Comparison of ENCODE assay signal across 11 cellular contexts in genomic region chr16:48596326-48596725, GRCh38. TPM values are rescaled to one million over a fixed set of nuclear protein-coding genes. Genes with fewer than 3 reads are reported as not detected.
DNase-seq lines count a peak whose midpoint lies in the region; ATAC-seq and TF ChIP-seq lines count a peak whose summit lies in the region.
"Had no signal": no experiment of that assay in that cellular context is flagged by ENCODE, and none has a peak within 500 bp of the region (broad histone marks: within the 10 kb centered on the region; RNA-seq: fewer than 3 reads in every experiment).

No MANE protein-coding gene starts in this region.

- no peaks in the 10 kb centered on the region for H3K9me3 ChIP-seq in CD8-positive, alpha-beta memory T cell (ENCODE audit: low read length)
- H3K9me3 ChIP-seq in Peyer's patch: peaks cover 0 to 3% (median 0%) of the 10 kb centered on the region in 4 donors

- TF ChIP-seq POLR2A in Peyer's patch (IDR thresholded peaks at IDR 0.05): no peak

- H3K27ac Mint-ChIP-seq in CD8-positive, alpha-beta memory T cell: peak overlapping the region; percentile 31 to 84 (median 58)
- H3K27ac Mint-ChIP-seq in activated naive CD8-positive, alpha-beta T cell treated with anti-CD3 and anti-CD28 coated beads, Interleukin-2, amount 50 U/mL, for 24 hours: peak overlapping the region; percentile 74
- H3K27ac Mint-ChIP-seq: GM23338, WTC11 had no signal

- H3K36me3 Mint-ChIP-seq in CD8-positive, alpha-beta memory T cell: peaks cover 4 to 14% (median 12%) of the 10 kb centered on the region in 3 donors
- peaks cover 44% of the 10 kb centered on the region for H3K36me3 Mint-ChIP-seq in activated naive CD8-positive, alpha-beta T cell treated with anti-CD3 and anti-CD28 coated beads, Interleukin-2, amount 50 U/mL, for 24 hours (ENCODE audit: low read depth)

- no peaks in the 10 kb centered on the region for H3K36me3 ChIP-seq in CD8-positive, alpha-beta memory T cell (ENCODE audit: insufficient read depth, low read length)
- no peaks in the 10 kb centered on the region for H3K36me3 ChIP-seq in Peyer's patch

- CTCF ChIA-PET in CD8-positive, alpha-beta memory T cell (lab: Charles Lee): interaction anchor here (1.3 kb wide), 1 partner anchor 27 kb away, joined by 4 read pairs; no protein-coding TSS in a partner anchor

- peaks cover 62 to 80% (median 77%) of the 10 kb centered on the region in 3 donors for H3K4me1 Mint-ChIP-seq in CD8-positive, alpha-beta memory T cell
- peaks cover 63% of the 10 kb centered on the region for H3K4me1 Mint-ChIP-seq in activated naive CD8-positive, alpha-beta T cell treated with anti-CD3 and anti-CD28 coated beads, Interleukin-2, amount 50 U/mL, for 24 hours

- peak overlapping the region; percentile 6 to 82 (median 40) for H3K4me3 Mint-ChIP-seq in CD8-positive, alpha-beta memory T cell
- peak overlapping the region; percentile 45 for H3K4me3 Mint-ChIP-seq in activated naive CD8-positive, alpha-beta T cell treated with anti-CD3 and anti-CD28 coated beads, Interleukin-2, amount 50 U/mL, for 24 hours
- H3K4me3 Mint-ChIP-seq: GM23338, WTC11 had no signal

- POLR2A ChIA-PET in CD8-positive, alpha-beta memory T cell (lab: Charles Lee): interaction anchor here (0.6 kb wide), 1 partner anchor 12 kb away, joined by 3 read pairs; no protein-coding TSS in a partner anchor

- H3K27me3 ChIP-seq in CD8-positive, alpha-beta memory T cell (ENCODE audit: insufficient read depth, low read length, poor library complexity, severe bottlenecking): no peaks in the 10 kb centered on the region
- H3K27me3 ChIP-seq in Peyer's patch: no peaks in the 10 kb centered on the region

- H3K9me3 Mint-ChIP-seq in CD8-positive, alpha-beta memory T cell: peaks cover 4 to 11% (median 6%) of the 10 kb centered on the region in 5 donors
- peaks cover 13% of the 10 kb centered on the region for H3K9me3 Mint-ChIP-seq in activated naive CD8-positive, alpha-beta T cell treated with anti-CD3 and anti-CD28 coated beads, Interleukin-2, amount 50 U/mL, for 24 hours

- H3K27ac ChIP-seq in CD8-positive, alpha-beta memory T cell (ENCODE audit: low read depth, low read length): no peak overlapping the region
- H3K27ac ChIP-seq in Peyer's patch: no peak overlapping the region

- no peak overlapping the region for H3K4me3 ChIP-seq in CD8-positive, alpha-beta memory T cell (ENCODE audit: low read length)
- H3K4me3 ChIP-seq in Peyer's patch: no peak overlapping the region
- H3K4me3 ChIP-seq: GM23338 had no signal

- ATAC-seq in GM19372 (IDR thresholded peaks at IDR 0.05; ENCODE audit: low read depth, unreplicated experiment) (peak; percentile 91), HG03378 (IDR thresholded peaks at IDR 0.05; ENCODE audit: unreplicated experiment) (peak; percentile 92)
- peak; percentile 98 for ATAC-seq in activated naive CD8-positive, alpha-beta T cell treated with anti-CD3 and anti-CD28 coated beads, Interleukin-2, amount 50 U/mL, for 24 hours
- ATAC-seq: GM23338, WTC11 had no signal

- no peaks in the 10 kb centered on the region for H3K27me3 Mint-ChIP-seq in CD8-positive, alpha-beta memory T cell
- H3K27me3 Mint-ChIP-seq in activated naive CD8-positive, alpha-beta T cell treated with anti-CD3 and anti-CD28 coated beads, Interleukin-2, amount 50 U/mL, for 24 hours: no peaks in the 10 kb centered on the region

- H3K4me1 ChIP-seq in CD8-positive, alpha-beta memory T cell (ENCODE audit: insufficient read depth, low read length): peaks cover 47% of the 10 kb centered on the region
- H3K4me1 ChIP-seq in Peyer's patch: peaks cover 0 to 13% (median 0%) of the 10 kb centered on the region in 4 donors

- DNase-seq in CD8-positive, alpha-beta memory T cell: peak in 4 of 5 donors; percentile 12 to 60 (median 18)
- DNase-seq in activated naive CD8-positive, alpha-beta T cell treated with anti-CD3 and anti-CD28 coated beads, Interleukin-2, amount 50 U/mL, for 24 hours: peak; percentile 66
- DNase-seq in NCI-H345 (lab: John Stamatoyannopoulos, UW): no peak
- no peak for DNase-seq in Peyer's patch
- DNase-seq in AG08396 (ENCODE audit: low spot score): no peak
- no peak for DNase-seq in T-helper 9 cell
- DNase-seq: NCI-H187 treated with DMSO at 0.1 percent for 48 hours had no signal

- TF ChIP-seq CTCF in Peyer's patch (IDR thresholded peaks at IDR 0.05): no peak

RNA-seq across cellular contexts. Expression of gene N4BP1, which starts 13.7 kb away (rescaled TPM):
- 10 to 100 TPM; 44.3 to 45.0 TPM for total RNA-seq in CD8-positive, alpha-beta memory T cell
- polyA plus RNA-seq in CD8-positive, alpha-beta memory T cell: 57.9 TPM
- total RNA-seq in Peyer's patch: 10 to 100 TPM; 31.5 to 42.4 (median 36.8) TPM

Comparison
In these comparisons a context has a peak if more than half of its experiments do, and no peak if none do; other contexts are left out.
1. DNase-seq: peak in CD8-positive, alpha-beta memory T cell (4 of 5) and activated naive CD8-positive, alpha-beta T cell treated with anti-CD3 and anti-CD28 coated beads, Interleukin-2, amount 50 U/mL, for 24 hours (single experiment); none in NCI-H345 (single experiment), Peyer's patch (0 of 3), AG08396 (single experiment) and T-helper 9 cell (single experiment).
2. Peak in every context shown above with its lines, with median percentiles within 50 percentile points of each other: ATAC-seq.